8 cellular contexts compared by ENCODE assay signal in the genomic region with DNA sequence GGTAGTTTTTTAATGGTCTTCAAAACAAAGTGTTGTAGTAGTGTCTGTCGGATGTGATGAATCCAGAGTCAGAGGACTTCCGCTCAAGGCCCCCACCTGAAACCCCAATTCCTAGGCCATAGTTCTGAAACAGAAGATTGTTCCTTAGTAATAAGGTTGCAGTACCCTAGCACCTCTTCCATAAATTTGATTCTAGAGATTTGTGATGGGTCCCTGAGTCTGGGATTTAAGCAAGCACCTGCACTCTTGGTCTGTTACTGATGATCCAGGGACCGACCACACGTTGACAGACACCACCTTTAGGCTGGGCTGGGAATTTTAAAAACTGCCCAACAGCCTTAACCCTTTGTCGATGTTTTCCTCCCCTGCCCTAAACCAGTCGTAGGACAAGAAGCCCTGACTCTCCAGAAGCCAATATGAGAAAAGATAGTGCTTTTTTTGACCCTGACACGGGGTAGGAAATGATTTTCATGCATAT. TPM values are rescaled to one million over a fixed set of nuclear protein-coding genes. Genes with fewer than 3 reads are reported as not detected.
DNase-seq lines count a peak whose midpoint lies in the region; ATAC-seq and TF ChIP-seq lines count a peak whose summit lies in the region.

No MANE protein-coding gene starts in this region.

- peak; percentile 11 to 20 (median 15) for ATAC-seq in right lobe of liver
- no peak for ATAC-seq in HG03039 (IDR thresholded peaks at IDR 0.05; ENCODE audit: unreplicated experiment)

- peak; percentile 15 to 40 (median 26) for TF ChIP-seq CTCF in right lobe of liver (IDR thresholded peaks at IDR 0.05)
- peak in 1 of 5 experiments; percentile 16 for TF ChIP-seq CTCF in transverse colon (IDR thresholded peaks at IDR 0.05)

- H3K4me1 Mint-ChIP-seq in activated naive CD4-positive, alpha-beta T cell treated with anti-CD3 and anti-CD28 coated beads for 36 hours (ENCODE audit: low read depth), result peaks cover 43% of the 10 kb centered on the region

- TF ChIP-seq EP300 in transverse colon (IDR thresholded peaks at IDR 0.05; ENCODE audit: low read depth), result no peak

- H3K27me3 Mint-ChIP-seq in activated naive CD4-positive, alpha-beta T cell treated with anti-CD3 and anti-CD28 coated beads for 36 hours (ENCODE audit: low read depth), result no peaks in the 10 kb centered on the region

- 10% methylated on average over 5 of the region's 7 CpGs for WGBS in right lobe of liver (ENCODE audit: insufficient coverage, low coverage, low lambda C conversion rate, missing lambda C conversion rate)
- WGBS in transverse colon (ENCODE audit: low coverage in 1 of 2), 2 donors, result 7 to 50% methylated on average over 1 to 7 of the region's 7 CpGs

- intact Hi-C loops in activated naive CD4-positive, alpha-beta T cell treated with anti-CD3 and anti-CD28 coated beads for 36 hours (cut with micrococcal nuclease), result loop anchor here (2.0 to 5.0 kb wide), 4 partner anchors 103 to 727 kb away; a partner anchor contains a TSS
- intact Hi-C loops in right lobe of liver (cut with DNase I) (no loop called here), transverse colon (cut with DNase I; ENCODE audit: low total_unique reads) (loop anchor here (1.0 to 5.0 kb wide), 2 partner anchors 21 to 103 kb away; a partner anchor contains a TSS), posterior vena cava (cut with DNase I) (no loop called here)

- CTCF ChIA-PET in activated naive CD4-positive, alpha-beta T cell treated with anti-CD3 and anti-CD28 coated beads for 36 hours (lab: Charles Lee), result interaction anchor here (0.7 to 1.5 kb wide), 2 partner anchors 21 to 149 kb away, joined by 3 read pairs; no protein-coding TSS in a partner anchor

- H3K4me3 Mint-ChIP-seq in activated naive CD4-positive, alpha-beta T cell treated with anti-CD3 and anti-CD28 coated beads for 36 hours, result peak overlapping the region; percentile 87

- H3K27me3 ChIP-seq in right lobe of liver (no peaks in the 10 kb centered on the region), transverse colon (no peaks in the 10 kb centered on the region)

- H3K4me3 ChIP-seq in right lobe of liver (peak overlapping the region; percentile 78 to 85 (median 84)), transverse colon (peak overlapping the region in 3 of 4 donors; percentile 63 to 89 (median 69))

- H3K36me3 Mint-ChIP-seq in activated naive CD4-positive, alpha-beta T cell treated with anti-CD3 and anti-CD28 coated beads for 36 hours (ENCODE audit: low read depth), result peaks cover 13% of the 10 kb centered on the region

- in situ Hi-C loops in T47D (cut with HindIII; ENCODE audit: low pct_unique_long_range_greater_than_20kb, low sequenced_read_pairs), result no loop called here
- in situ Hi-C loops in transverse colon (cut with MboI; ENCODE audit: low pct_ligation_motif_present in 1 of 4, low pct_unique_long_range_greater_than_20kb in 1 of 4, low sequenced_read_pairs in 3 of 4), result loop anchor here in 2 of 4 donors (10.0 to 25.0 kb wide), 2 partner anchors 143 to 151 kb away; a partner anchor contains a TSS

- peaks cover 3% of the 10 kb centered on the region for H3K9me3 Mint-ChIP-seq in activated naive CD4-positive, alpha-beta T cell treated with anti-CD3 and anti-CD28 coated beads for 36 hours

- DNase-seq in activated naive CD4-positive, alpha-beta T cell treated with anti-CD3 and anti-CD28 coated beads for 36 hours, result peak; percentile 36
- no peak for DNase-seq in activated naive CD4-positive, alpha-beta T cell treated with anti-CD3 and anti-CD28 coated beads, Interleukin-2, amount 50 U/mL, for 16 hours
- DNase-seq in NCI-H510A (lab: John Stamatoyannopoulos, UW), result peak; percentile 15
- DNase-seq in T47D (ENCODE audit: low read depth in 1 of 2, low spot score in 1 of 2), result peak; percentile 45 to 65
- no peak for DNase-seq in right lobe of liver
- DNase-seq in transverse colon, result no peak
- no peak for DNase-seq in posterior vena cava (ENCODE audit: low spot score)

- H3K36me3 ChIP-seq in right lobe of liver, result no peaks in the 10 kb centered on the region
- peaks cover 0 to 6% (median 0%) of the 10 kb centered on the region in 4 donors for H3K36me3 ChIP-seq in transverse colon

- H3K9me3 ChIP-seq in right lobe of liver (no peaks in the 10 kb centered on the region), transverse colon (no peaks in the 10 kb centered on the region)

- no peak for TF ChIP-seq POLR2A in right lobe of liver (IDR thresholded peaks at IDR 0.05)
- TF ChIP-seq POLR2A in transverse colon (IDR thresholded peaks at IDR 0.05), result no peak

- peak overlapping the region; percentile 87 for H3K27ac Mint-ChIP-seq in activated naive CD4-positive, alpha-beta T cell treated with anti-CD3 and anti-CD28 coated beads for 36 hours

- H3K27ac ChIP-seq in right lobe of liver (peak overlapping the region; percentile 91 to 98 (median 97)), transverse colon (peak overlapping the region; percentile 91 to 98 (median 96))

- H3K4me1 ChIP-seq in right lobe of liver, result peaks cover 0 to 33% (median 4%) of the 10 kb centered on the region in 4 donors
- peaks cover 21 to 40% (median 31%) of the 10 kb centered on the region in 4 donors for H3K4me1 ChIP-seq in transverse colon

RNA-seq across cellular contexts. Expression of a gene that starts 1.2 kb away (rescaled TPM):
- 10 to 100 TPM; 30.5 to 32.8 TPM for total RNA-seq in activated naive CD4-positive, alpha-beta T cell treated with anti-CD3 and anti-CD28 coated beads for 36 hours
- total RNA-seq in right lobe of liver (10 to 100 TPM; 24.8 to 48.8 (median 33.5) TPM), transverse colon (10 to 100 TPM; 23.2 to 61.9 (median 29.9) TPM), posterior vena cava (10 to 100 TPM; 52.6 to 54.3 TPM)

RNA-seq across cellular contexts. Expression of a gene that starts 1.3 kb away (rescaled TPM):
- under 1 TPM; 0.15 to 0.29 TPM for total RNA-seq in activated naive CD4-positive, alpha-beta T cell treated with anti-CD3 and anti-CD28 coated beads for 36 hours
- total RNA-seq in right lobe of liver (under 1 TPM in 1 of 6 experiments, not detected in 5; 0.11 TPM), transverse colon (under 1 TPM in 1 of 4 donors, not detected in 3; 0.14 TPM), posterior vena cava (not detected)

RNA-seq across cellular contexts. Expression of a gene that starts 56.5 kb away (rescaled TPM):
- under 1 TPM; 0.67 to 0.99 TPM for total RNA-seq in activated naive CD4-positive, alpha-beta T cell treated with anti-CD3 and anti-CD28 coated beads for 36 hours
- 1 to 10 TPM in 1 of 6 experiments, under 1 TPM in 4, not detected in 1; 0.19 to 4.6 (median 0.55) TPM for total RNA-seq in right lobe of liver
- total RNA-seq in transverse colon, result 1 to 10 TPM; 1.3 to 4.2 (median 3.0) TPM
- total RNA-seq in posterior vena cava, result under 1 TPM in 1 of 2 donors, not detected in 1; 0.57 TPM

Comparison
In these comparisons a context has a peak if more than half of its experiments do, and no peak if none do; other contexts are left out.
1. DNase-seq: peak in activated naive CD4-positive, alpha-beta T cell treated with anti-CD3 and anti-CD28 coated beads for 36 hours (single experiment), NCI-H510A (single experiment) and T47D (2 of 2); none in activated naive CD4-positive, alpha-beta T cell treated with anti-CD3 and anti-CD28 coated beads, Interleukin-2, amount 50 U/mL, for 16 hours (single experiment), right lobe of liver (0 of 3), transverse colon (single experiment) and posterior vena cava (single experiment).
2. intact Hi-C loops: an anchor here in activated naive CD4-positive, alpha-beta T cell treated with anti-CD3 and anti-CD28 coated beads for 36 hours (2.0 to 5.0 kb wide) and transverse colon (1.0 to 5.0 kb wide); none called in right lobe of liver and posterior vena cava.